In genomic region chr15:41919201-41919820, GRCh38 we compare ENCODE assay signal across 18 cellular contexts. TPM values are rescaled to one million over a fixed set of nuclear protein-coding genes. Genes with fewer than 3 reads are reported as not detected.
A peak's percentile ranks its signal among the peaks of the same experiment; 100 is the strongest.
DNase-seq lines count a peak whose midpoint lies in the region; ATAC-seq and TF ChIP-seq lines count a peak whose summit lies in the region.
"Had no signal": no experiment of that assay in that cellular context is flagged by ENCODE, and none has a peak within 500 bp of the region (broad histone marks: within the 10 kb centered on the region; RNA-seq: fewer than 3 reads in every experiment).

No MANE protein-coding gene starts in this region.

- H3K4me1 ChIP-seq in body of pancreas (peaks cover 94% of the 10 kb centered on the region), thoracic aorta (ENCODE audit: control insufficient read depth in 1 of 2, low read depth in 2 of 2) (peaks cover 49 to 77% of the 10 kb centered on the region in 2 donors), lower lobe of right lung (peaks cover 82% of the 10 kb centered on the region)

- intact Hi-C loops in body of pancreas (cut with DNase I) (no loop called here), lower lobe of right lung (cut with DNase I) (no loop called here)

- peak in 2 of 3 donors; percentile 35 to 60 for TF ChIP-seq POLR2A in body of pancreas (IDR thresholded peaks at IDR 0.05)

- no peak for TF ChIP-seq CTCF in body of pancreas (IDR thresholded peaks at IDR 0.05)
- no peak for TF ChIP-seq CTCF in thoracic aorta (IDR thresholded peaks at IDR 0.05)
- no peak for TF ChIP-seq CTCF in lower lobe of right lung (IDR thresholded peaks at IDR 0.05)

- ATAC-seq in body of pancreas: peak; percentile 49
- no peak for ATAC-seq in thoracic aorta (ENCODE audit: insufficient number of reproducible peaks, low FRiP score, low read depth)
- ATAC-seq in lower lobe of right lung: no peak
- ATAC-seq: activated T-helper 17 cell treated with anti-CD3 and anti-CD28 coated beads, Interleukin-2, amount 50 U/mL, for 72 hours; mucosa of descending colon had no signal

- H3K27ac ChIP-seq in body of pancreas (peak overlapping the region; percentile 83 to 92 (median 86)), thoracic aorta (peak overlapping the region; percentile 68 to 73), lower lobe of right lung (no peak overlapping the region)

- H3K4me3 ChIP-seq in body of pancreas (no peak overlapping the region), thoracic aorta (no peak overlapping the region), lower lobe of right lung (no peak overlapping the region)
- H3K4me3 ChIP-seq: mucosa of descending colon had no signal

- H3K27me3 ChIP-seq in body of pancreas: no peaks in the 10 kb centered on the region
- no peaks in the 10 kb centered on the region for H3K27me3 ChIP-seq in thoracic aorta (replicated peaks; ENCODE audit: insufficient read depth)
- H3K27me3 ChIP-seq in lower lobe of right lung (ENCODE audit: low read depth): no peaks in the 10 kb centered on the region

- H3K36me3 ChIP-seq in body of pancreas (replicated peaks in 1 of 2; ENCODE audit: insufficient read depth in 1 of 2, low read depth in 2 of 2) (no peaks in the 10 kb centered on the region), thoracic aorta (peaks cover 7% of the 10 kb centered on the region), lower lobe of right lung (peaks cover 31% of the 10 kb centered on the region)

- no peaks in the 10 kb centered on the region for H3K9me3 ChIP-seq in body of pancreas
- no peaks in the 10 kb centered on the region for H3K9me3 ChIP-seq in thoracic aorta
- H3K9me3 ChIP-seq in lower lobe of right lung: no peaks in the 10 kb centered on the region
- H3K9me3 ChIP-seq: mucosa of descending colon, SK-N-SH had no signal

- 26 to 36% methylated on average over 3 to 30 of the region's 30 CpGs for WGBS in body of pancreas, 2 donors

- DNase-seq in DMS53 (lab: John Stamatoyannopoulos, UW): peak; percentile 34
- no peak for DNase-seq in DMS53 treated with DMSO at 0.1 percent for 48 hours (lab: John Stamatoyannopoulos, UW; ENCODE audit: unreplicated experiment)
- DNase-seq in body of pancreas: peak; percentile 62 to 74 (median 65)
- DNase-seq in left kidney (ENCODE audit: low read depth, low spot score): peak; percentile 48
- no peak for DNase-seq in thoracic aorta (ENCODE audit: low spot score)
- DNase-seq in foreskin melanocyte: no peak
- no peak for DNase-seq in lower lobe of right lung
- no peak for DNase-seq in activated CD8-positive, alpha-beta memory T cell treated with anti-CD3 and anti-CD28 coated beads for 24 hours
- DNase-seq: 8988T; activated CD4-positive, alpha-beta memory T cell treated with anti-CD3 and anti-CD28 coated beads for 36 hours; CD4-positive, alpha-beta T cell; cortex of kidney; erythroblast; Kasumi-1; mucosa of descending colon; NCI-H1436; SK-N-SH had no signal

RNA-seq across cellular contexts. Expression of gene SPTBN5, which starts 25.5 kb away (rescaled TPM):
- 1 to 10 TPM in 1 of 2 donors, under 1 TPM in 1; 0.52 to 3.0 TPM for total RNA-seq in body of pancreas
- total RNA-seq in thoracic aorta: 1 to 10 TPM; 1.3 to 3.9 TPM
- 2.1 TPM for total RNA-seq in lower lobe of right lung

RNA-seq across cellular contexts. Expression of gene EHD4, which starts 53.0 kb away (rescaled TPM):
- total RNA-seq in body of pancreas: 10 to 100 TPM; 13.8 to 16.9 TPM
- total RNA-seq in thoracic aorta: 10 to 100 TPM; 43.6 to 48.1 TPM
- 35.0 TPM for total RNA-seq in lower lobe of right lung

Comparison
In these comparisons a context has a peak if more than half of its experiments do, and no peak if none do; other contexts are left out.
1. DNase-seq: peak in DMS53 (single experiment), body of pancreas (4 of 4) and left kidney (single experiment); none in DMS53 treated with DMSO at 0.1 percent for 48 hours (single experiment), thoracic aorta (single experiment), foreskin melanocyte (single experiment), lower lobe of right lung (single experiment) and activated CD8-positive, alpha-beta memory T cell treated with anti-CD3 and anti-CD28 coated beads for 24 hours (single experiment).